In the genomic region with DNA sequence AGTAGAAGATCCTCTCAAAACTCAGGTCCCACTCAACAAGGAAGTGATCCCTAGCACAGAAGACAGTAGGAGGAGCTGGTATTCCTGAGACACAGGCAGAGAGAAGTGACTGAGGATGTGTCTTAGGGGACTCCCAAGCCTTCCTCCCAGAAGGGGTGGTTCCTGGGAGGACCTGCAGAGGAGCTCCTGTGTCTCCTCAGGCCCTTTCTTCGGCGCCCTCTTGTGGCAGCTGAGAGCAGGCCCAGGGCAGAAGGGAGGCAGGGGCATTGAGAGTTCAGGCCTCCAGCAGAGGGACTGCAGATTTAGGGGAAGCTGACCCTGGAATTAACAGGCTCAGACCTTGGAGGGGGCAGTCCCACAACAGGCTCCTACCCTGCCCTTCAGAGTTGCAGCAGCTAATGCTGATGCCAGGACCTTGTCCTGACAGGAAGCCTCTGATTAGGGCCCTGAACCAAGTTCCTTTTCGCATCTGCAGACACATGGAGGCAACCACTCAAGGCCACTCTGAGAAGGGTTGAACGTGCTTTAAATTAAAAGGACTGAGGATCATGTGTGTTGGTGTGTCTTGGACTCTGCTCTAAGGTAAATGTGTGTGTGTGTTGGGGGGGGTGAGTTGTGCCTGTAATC, we compare ENCODE assay signal across 8 cellular contexts.
DNase-seq lines count a peak whose midpoint lies in the region; ATAC-seq, FAIRE-seq and TF ChIP-seq lines count a peak whose summit lies in the region.
"Not testable (repeated sequence)": the region's sequence is repeated elsewhere in the genome, so short reads cannot be mapped to it uniquely, and the experiment has no call there.

No MANE protein-coding gene starts in this region.

- TF ChIP-seq CTCF in VCaP (conservative IDR thresholded peaks at IDR 0.05) (peak; percentile 85), keratinocyte (optimal IDR thresholded peaks at IDR 0.05 in 1 of 3, IDR thresholded peaks at IDR 0.05 in 1 of 3, conservative IDR thresholded peaks at IDR 0.05 in 1 of 3; ENCODE audit: extremely low read depth in 1 of 3, insufficient read depth in 2 of 3, low read length in 3 of 3) (peak; percentile 57 to 89 (median 59))

- not testable (repeated sequence) for H3K9me3 ChIP-seq in keratinocyte (ENCODE audit: control insufficient read depth, low read depth, low read length)

- peaks cover 11% of the 10 kb centered on the region for H3K36me3 Mint-ChIP-seq in central memory CD8-positive, alpha-beta T cell (ENCODE audit: insufficient read depth)

- H3K27me3 Mint-ChIP-seq in central memory CD8-positive, alpha-beta T cell = not testable (repeated sequence)

- ATAC-seq in GM21447 (IDR thresholded peaks at IDR 0.05; ENCODE audit: unreplicated experiment) = peak; percentile 37
- peak; percentile 63 for ATAC-seq in HG03354 (IDR thresholded peaks at IDR 0.05; ENCODE audit: poor library complexity, severe bottlenecking, unreplicated experiment)
- peak; percentile 57 for ATAC-seq in central memory CD8-positive, alpha-beta T cell (replicated peaks; ENCODE audit: extremely low read depth, poor library complexity, severe bottlenecking)

- not testable (repeated sequence) for H3K4me3 ChIP-seq in keratinocyte (ENCODE audit: control insufficient read depth in 2 of 3, extremely low read depth in 1 of 3, insufficient read depth in 2 of 3, low read depth in 1 of 3, low read length in 3 of 3)

- H3K27me3 ChIP-seq in keratinocyte (ENCODE audit: control insufficient read depth, extremely low read depth, insufficient read depth, low read length) = not testable (repeated sequence)

- not testable (repeated sequence) for H3K9ac ChIP-seq in keratinocyte (ENCODE audit: control insufficient read depth, extremely low read depth, insufficient read depth, low read length)

- DNase-seq in EL = peak; percentile 71
- DNase-seq in NCI-H345 (lab: John Stamatoyannopoulos, UW) = peak; percentile 15
- DNase-seq in central memory CD8-positive, alpha-beta T cell (ENCODE audit: low spot score in 2 of 2) = not testable (repeated sequence)
- peak; percentile 4 for DNase-seq in keratinocyte (ENCODE audit: low read depth, low spot score)
- DNase-seq in stimulated activated naive CD4-positive, alpha-beta T cell treated with Interleukin-2 at 50 U/mL for 16 hours (lab: John Stamatoyannopoulos, UW) = peak; percentile 21

- H3K4me2 ChIP-seq in keratinocyte (ENCODE audit: control insufficient read depth, extremely low read depth, insufficient read depth, low read depth, low read length) = not testable (repeated sequence)

- not testable (repeated sequence) for H3K9me3 Mint-ChIP-seq in central memory CD8-positive, alpha-beta T cell

- not testable (repeated sequence) for H4K20me1 ChIP-seq in keratinocyte (ENCODE audit: control insufficient read depth, extremely low read depth, insufficient read depth, low read length)

- not testable (repeated sequence) for H3K36me3 ChIP-seq in keratinocyte (ENCODE audit: control insufficient read depth in 2 of 2, extremely low read depth in 1 of 2, insufficient read depth in 2 of 2, low read length in 2 of 2)

- H2AFZ ChIP-seq in keratinocyte (ENCODE audit: control insufficient read depth, low read length) = not testable (repeated sequence)

- peaks cover 43% of the 10 kb centered on the region for H3K4me1 Mint-ChIP-seq in central memory CD8-positive, alpha-beta T cell

- not testable (repeated sequence) for FAIRE-seq in keratinocyte (lab: Jason Lieb, UNC)

- not testable (repeated sequence) for H3K79me2 ChIP-seq in keratinocyte (ENCODE audit: control insufficient read depth, insufficient read depth, low read length)

- H3K4me3 Mint-ChIP-seq in central memory CD8-positive, alpha-beta T cell = peak overlapping the region; percentile 75

- not testable (repeated sequence) for H3K4me1 ChIP-seq in keratinocyte (ENCODE audit: control insufficient read depth, extremely low read depth, insufficient read depth, low read length)

- dilution Hi-C loops in keratinocyte (cut with MboI; ENCODE audit: extremely low pct_ligation_motif_present, low sequenced_read_pairs) = not testable (repeated sequence)

- H3K27ac Mint-ChIP-seq in central memory CD8-positive, alpha-beta T cell (ENCODE audit: low read depth) = peak overlapping the region; percentile 93

- peak overlapping the region; percentile 50 for H3K27ac ChIP-seq in VCaP
- not testable (repeated sequence) for H3K27ac ChIP-seq in keratinocyte (ENCODE audit: control insufficient read depth, insufficient read depth, low read length)

- H3K9me1 ChIP-seq in keratinocyte (ENCODE audit: control insufficient read depth, extremely low read depth, insufficient read depth, low read length) = not testable (repeated sequence)
